In genomic region chr6:36623547-36624459, GRCh38 we compare ENCODE assay signal across 1 cellular context.
TF ChIP-seq lines count a peak whose summit lies in the region.

No MANE protein-coding gene starts in this region.

TF ChIP-seq in PFSK-1, 5 proteins besides CTCF, POLR2A, EP300 and RAD21 (continued from another document):
- peak; percentile 18 for TF ChIP-seq FOXP2 (optimal IDR thresholded peaks at IDR 0.05; ENCODE audit: borderline replicate concordance, extremely low read depth, extremely low read length, insufficient read depth)
- no peak for TF ChIP-seq TAF1 (IDR thresholded peaks at IDR 0.05; ENCODE audit: borderline replicate concordance, insufficient read depth, low read length)
TF ChIP-seq in PFSK-1: peak in this region for 1.
